ENCODE assay signal across 8 cellular contexts in genomic region chr16:17369441-17369951, GRCh38.
A peak's percentile ranks its signal among the peaks of the same experiment; 100 is the strongest.
DNase-seq lines count a peak whose midpoint lies in the region; ATAC-seq and TF ChIP-seq lines count a peak whose summit lies in the region.

No MANE protein-coding gene starts in this region.

- H2AFZ ChIP-seq in PC-9, result no peak overlapping the region

- H3K9me2 ChIP-seq in PC-9 (ENCODE audit: insufficient read depth), result no peaks in the 10 kb centered on the region

- no peaks in the 10 kb centered on the region for H3K27me3 ChIP-seq in esophagus squamous epithelium
- peaks cover 19% of the 10 kb centered on the region for H3K27me3 ChIP-seq in PC-9 (ENCODE audit: insufficient read depth, low read depth)

- peaks cover 86% of the 10 kb centered on the region for H3K4me1 Mint-ChIP-seq in activated CD4-positive, alpha-beta memory T cell treated with anti-CD3 and anti-CD28 coated beads for 36 hours (ENCODE audit: low read depth)

- 46 to 49% methylated on average over 6 to 8 of the region's 10 CpGs for WGBS in esophagus squamous epithelium, 2 donors

- H3K4me3 Mint-ChIP-seq in activated CD4-positive, alpha-beta memory T cell treated with anti-CD3 and anti-CD28 coated beads for 36 hours, result peak overlapping the region; percentile 87

- H3K4me2 ChIP-seq in PC-9, result no peak overlapping the region

- H3K9me3 Mint-ChIP-seq in activated CD4-positive, alpha-beta memory T cell treated with anti-CD3 and anti-CD28 coated beads for 36 hours, result no peaks in the 10 kb centered on the region

- H3K79me2 ChIP-seq in PC-9 (ENCODE audit: low read depth), result no peaks in the 10 kb centered on the region

- POLR2A ChIA-PET in activated CD4-positive, alpha-beta memory T cell treated with anti-CD3 and anti-CD28 coated beads for 36 hours (lab: Charles Lee), result interaction anchor here (1.0 to 2.0 kb wide), 6 partner anchors 10 to 298 kb away, joined by 3 to 10 read pairs (median 5); no protein-coding TSS in a partner anchor
- POLR2A ChIA-PET in PC-9 (lab: Charles Lee; ENCODE audit: unreplicated experiment), result no interaction called here

- intact Hi-C loops in activated CD4-positive, alpha-beta memory T cell treated with anti-CD3 and anti-CD28 coated beads for 36 hours (cut with micrococcal nuclease), result loop anchor here (1.0 to 10.0 kb wide), 2 partner anchors 10 to 155 kb away; no protein-coding TSS in a partner anchor
- intact Hi-C loops in esophagus squamous epithelium (cut with DNase I), result no loop called here
- intact Hi-C loops in PC-9 (cut with micrococcal nuclease; ENCODE audit: unreplicated experiment), result no loop called here

- no peaks in the 10 kb centered on the region for H3F3A ChIP-seq in PC-9 (ENCODE audit: insufficient read depth, low read depth)

- peak in 1 of 4 donors; percentile 33 for TF ChIP-seq POLR2A in esophagus squamous epithelium (IDR thresholded peaks at IDR 0.05)

- no peak for TF ChIP-seq CTCF in GM13976 (IDR thresholded peaks at IDR 0.05; ENCODE audit: borderline replicate concordance, control extremely low read depth, extremely low read depth, insufficient read depth, missing control alignments)
- TF ChIP-seq CTCF in esophagus squamous epithelium (IDR thresholded peaks at IDR 0.05), result no peak
- TF ChIP-seq CTCF in PC-9 (conservative IDR thresholded peaks at IDR 0.05), result no peak

- in situ Hi-C loops in GM13976 (cut with MboI; ENCODE audit: low sequenced_read_pairs, unreplicated experiment), result no loop called here

- BruUV-seq in PC-9 (replicated peaks; lab: Mats Ljungman, UMichigan), result no TSS peak

- H3K4me1 ChIP-seq in esophagus squamous epithelium (peaks cover 17 to 66% (median 42%) of the 10 kb centered on the region in 3 donors), PC-9 (replicated peaks; ENCODE audit: insufficient read depth) (no peaks in the 10 kb centered on the region)

- CTCF ChIA-PET in activated CD4-positive, alpha-beta memory T cell treated with anti-CD3 and anti-CD28 coated beads for 36 hours (lab: Charles Lee), result interaction anchor here (0.9 to 3.0 kb wide), 3 partner anchors 10 to 47 kb away, joined by 3 to 9 read pairs (median 3); no protein-coding TSS in a partner anchor
- CTCF ChIA-PET in PC-9 (lab: Charles Lee), result interaction anchor here (0.6 kb wide), 1 partner anchor 21 kb away, joined by 4 read pairs; no protein-coding TSS in a partner anchor

- peak overlapping the region; percentile 96 for H3K27ac Mint-ChIP-seq in activated CD4-positive, alpha-beta memory T cell treated with anti-CD3 and anti-CD28 coated beads for 36 hours

- peak; percentile 59 for ATAC-seq in HG03565 (IDR thresholded peaks at IDR 0.05; ENCODE audit: unreplicated experiment)
- no peak for ATAC-seq in HG03442 (IDR thresholded peaks at IDR 0.05; ENCODE audit: unreplicated experiment)

- H3K4me3 ChIP-seq in esophagus squamous epithelium (peak overlapping the region in 1 of 4 donors; percentile 29), PC-9 (no peak overlapping the region)

- H3K9me3 ChIP-seq in esophagus squamous epithelium (no peaks in the 10 kb centered on the region), PC-9 (ENCODE audit: insufficient read depth, low read depth) (no peaks in the 10 kb centered on the region)

- H4K20me1 ChIP-seq in PC-9 (ENCODE audit: insufficient read depth), result no peaks in the 10 kb centered on the region

- H3K36me3 Mint-ChIP-seq in activated CD4-positive, alpha-beta memory T cell treated with anti-CD3 and anti-CD28 coated beads for 36 hours, result no peaks in the 10 kb centered on the region

- H3K27me3 Mint-ChIP-seq in activated CD4-positive, alpha-beta memory T cell treated with anti-CD3 and anti-CD28 coated beads for 36 hours, result no peaks in the 10 kb centered on the region

- DNase-seq in GM13976 (ENCODE audit: low spot score) (peak; percentile 46), esophagus squamous epithelium (lab: John Stamatoyannopoulos, UW) (peak; percentile 32), T1000 (lab: John Stamatoyannopoulos, UW) (no peak), PC-9 (no peak)
- DNase-seq in activated CD4-positive, alpha-beta memory T cell treated with anti-CD3 and anti-CD28 coated beads for 36 hours, result peak; percentile 76
- DNase-seq in stimulated activated CD4-positive, alpha-beta T cell treated with anti-CD3 and anti-CD28 coated beads, Interleukin-12 subunit alpha, Interleukin-12 subunit beta, amount 100 ng/mL, for 24 hours (ENCODE audit: low read depth in 2 of 2), result peak; percentile 26 to 38

- H3K27ac ChIP-seq in esophagus squamous epithelium, result peak overlapping the region; percentile 46 to 78 (median 62)
- H3K27ac ChIP-seq in PC-9, result no peak overlapping the region

- H3K36me3 ChIP-seq in esophagus squamous epithelium (no peaks in the 10 kb centered on the region), PC-9 (ENCODE audit: low read depth) (no peaks in the 10 kb centered on the region)

Comparison
In these comparisons a context has a peak if more than half of its experiments do, and no peak if none do; other contexts are left out.
1. DNase-seq: peak in GM13976 (single experiment), activated CD4-positive, alpha-beta memory T cell treated with anti-CD3 and anti-CD28 coated beads for 36 hours (single experiment), esophagus squamous epithelium (single experiment) and stimulated activated CD4-positive, alpha-beta T cell treated with anti-CD3 and anti-CD28 coated beads, Interleukin-12 subunit alpha, Interleukin-12 subunit beta, amount 100 ng/mL, for 24 hours (2 of 2); none in T1000 (single experiment) and PC-9 (0 of 2).